In genomic region chr12:52691076-52691764, GRCh38 we compare ENCODE assay signal across 1 cellular context.
TF ChIP-seq lines count a peak whose summit lies in the region.

No MANE protein-coding gene starts in this region.

TF ChIP-seq in SK-N-SH, 30 proteins besides CTCF, POLR2A, EP300 and RAD21 (continued from another document):
- TF ChIP-seq, protein P1, sequence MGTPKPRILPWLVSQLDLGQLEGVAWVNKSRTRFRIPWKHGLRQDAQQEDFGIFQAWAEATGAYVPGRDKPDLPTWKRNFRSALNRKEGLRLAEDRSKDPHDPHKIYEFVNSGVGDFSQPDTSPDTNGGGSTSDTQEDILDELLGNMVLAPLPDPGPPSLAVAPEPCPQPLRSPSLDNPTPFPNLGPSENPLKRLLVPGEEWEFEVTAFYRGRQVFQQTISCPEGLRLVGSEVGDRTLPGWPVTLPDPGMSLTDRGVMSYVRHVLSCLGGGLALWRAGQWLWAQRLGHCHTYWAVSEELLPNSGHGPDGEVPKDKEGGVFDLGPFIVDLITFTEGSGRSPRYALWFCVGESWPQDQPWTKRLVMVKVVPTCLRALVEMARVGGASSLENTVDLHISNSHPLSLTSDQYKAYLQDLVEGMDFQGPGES (IDR thresholded peaks at IDR 0.05; ENCODE audit: low read depth, low read length): no peak
